Comparison of ENCODE assay signal across 1 cellular context in genomic region chr5:179680014-179680779, GRCh38.
TF ChIP-seq lines count a peak whose summit lies in the region.

No MANE protein-coding gene starts in this region.

TF ChIP-seq in HepG2, 621 proteins besides CTCF, POLR2A, EP300 and RAD21 (continued from another document):
- TF ChIP-seq YEATS4 (CRISPR knock-in tag; IDR thresholded peaks at IDR 0.05; ENCODE audit: borderline replicate concordance) = peak; percentile 56; the same call in 1 of the 2 replicates
- peak; percentile 46; the same call in 1 of the 2 replicates for TF ChIP-seq ZNF24 (IDR thresholded peaks at IDR 0.05)
- peak; percentile 72; the same call in 1 of the 2 replicates for TF ChIP-seq ZNF614 (CRISPR knock-in tag; IDR thresholded peaks at IDR 0.05; ENCODE audit: borderline replicate concordance)
- TF ChIP-seq ZNF101 (CRISPR knock-in tag; IDR thresholded peaks at IDR 0.05; ENCODE audit: borderline replicate concordance, low read depth) = no peak
- no peak for TF ChIP-seq MIXL1 (CRISPR knock-in tag; IDR thresholded peaks at IDR 0.05)
- TF ChIP-seq MLX (CRISPR knock-in tag; IDR thresholded peaks at IDR 0.05) = peak; percentile 73
- TF ChIP-seq PPARG (CRISPR knock-in tag; conservative IDR thresholded peaks at IDR 0.05) = peak; percentile 81
- TF ChIP-seq SALL2 (CRISPR knock-in tag; IDR thresholded peaks at IDR 0.05) = no peak
- peak; percentile 97 for TF ChIP-seq ZNF740 (CRISPR knock-in tag; IDR thresholded peaks at IDR 0.05)
- no peak for TF ChIP-seq TERF1 (CRISPR knock-in tag; IDR thresholded peaks at IDR 0.05)
- peak; percentile 88 for TF ChIP-seq ZNF644 (CRISPR knock-in tag; IDR thresholded peaks at IDR 0.05; ENCODE audit: low read depth)
- TF ChIP-seq GATAD2A (CRISPR knock-in tag; IDR thresholded peaks at IDR 0.05) = peak; percentile 83
- no peak for TF ChIP-seq TRIM22 (IDR thresholded peaks at IDR 0.05)
- TF ChIP-seq PATZ1 (CRISPR knock-in tag; IDR thresholded peaks at IDR 0.05) = peak; percentile 75
- peak; percentile 84 for TF ChIP-seq ESRRA (CRISPR knock-in tag; IDR thresholded peaks at IDR 0.05; ENCODE audit: low read depth)
- peak; percentile 98 for TF ChIP-seq PAXIP1 (CRISPR knock-in tag; conservative IDR thresholded peaks at IDR 0.05)
- peak; percentile 96 for TF ChIP-seq RCOR2 (CRISPR knock-in tag; IDR thresholded peaks at IDR 0.05)
- TF ChIP-seq PBX3 (CRISPR knock-in tag; IDR thresholded peaks at IDR 0.05; ENCODE audit: borderline replicate concordance) = no peak
- TF ChIP-seq HNF4A (CRISPR knock-in tag; IDR thresholded peaks at IDR 0.05) = peak; percentile 99
- peak; percentile 8 for TF ChIP-seq TBL1XR1 (IDR thresholded peaks at IDR 0.05; ENCODE audit: borderline replicate concordance, low read length, partially characterized antibody)
- TF ChIP-seq IRF1 (CRISPR knock-in tag; IDR thresholded peaks at IDR 0.05; ENCODE audit: low read depth) = no peak
- 0 out of 2 replicates have a peak, but pooled peaks have one; percentile 2 for TF ChIP-seq ZFY (CRISPR knock-in tag; IDR thresholded peaks at IDR 0.05)
- TF ChIP-seq MAFF (IDR thresholded peaks at IDR 0.05; ENCODE audit: low read depth, low read length) = 0 out of 2 replicates have a peak, but pooled peaks have one; percentile 6
- 0 out of 2 replicates have a peak, but pooled peaks have one; percentile 46 for TF ChIP-seq SPEN (CRISPR knock-in tag; IDR thresholded peaks at IDR 0.05; ENCODE audit: low read depth)
- TF ChIP-seq ZBTB10 (CRISPR knock-in tag; IDR thresholded peaks at IDR 0.05; ENCODE audit: borderline replicate concordance) = no peak
- peak; percentile 22; the same call in 1 of the 2 replicates for TF ChIP-seq ZNF878 (CRISPR knock-in tag; IDR thresholded peaks at IDR 0.05)
- no peak for TF ChIP-seq NFE2L1 (CRISPR knock-in tag; IDR thresholded peaks at IDR 0.05; ENCODE audit: borderline replicate concordance)
- TF ChIP-seq DR1 (CRISPR knock-in tag; IDR thresholded peaks at IDR 0.05) = no peak
- TF ChIP-seq ZNF747 (CRISPR knock-in tag; IDR thresholded peaks at IDR 0.05; ENCODE audit: borderline replicate concordance) = peak; percentile 67; the same call in 1 of the 2 replicates
- TF ChIP-seq KDM3A (CRISPR knock-in tag; IDR thresholded peaks at IDR 0.05; ENCODE audit: low read depth) = peak; percentile 31; the same call in 1 of the 2 replicates
- no peak for TF ChIP-seq ETV6 (CRISPR knock-in tag; conservative IDR thresholded peaks at IDR 0.05)
- TF ChIP-seq HNF4G (IDR thresholded peaks at IDR 0.05; ENCODE audit: borderline replicate concordance, low read depth, low read length) = peak; percentile 99
- peak; percentile 97 for TF ChIP-seq HNF4G (CRISPR knock-in tag; IDR thresholded peaks at IDR 0.05; ENCODE audit: borderline replicate concordance, low read depth)
- TF ChIP-seq ZNF430 (CRISPR knock-in tag; IDR thresholded peaks at IDR 0.05) = peak; percentile 53; the same call in 1 of the 2 replicates
